Comparison of ENCODE assay signal across 11 cellular contexts in genomic region chr10:83373659-83374058, GRCh38.
DNase-seq lines count a peak whose midpoint lies in the region; ATAC-seq and TF ChIP-seq lines count a peak whose summit lies in the region.
"Had no signal": no experiment of that assay in that cellular context is flagged by ENCODE, and none has a peak within 500 bp of the region (broad histone marks: within the 10 kb centered on the region; RNA-seq: fewer than 3 reads in every experiment).

No MANE protein-coding gene starts in this region.

- intact Hi-C loops in left lung (cut with DNase I): no loop called here
- intact Hi-C loops in colonic mucosa (cut with DNase I): no loop called here
- intact Hi-C loops in activated T-helper 1 cell treated with anti-CD3 and anti-CD28 coated beads, Interleukin-12 subunit alpha, Interleukin-12 subunit beta, Interleukin-2, Interleukin-4 antibody, amounts not matched to agents 30 ng/mL and 10 ng/mL and 1 ng/mL, durations not matched to agents 14 hours and 24 hours and 36 hours (cut with micrococcal nuclease): no loop called here
- intact Hi-C loops in vagina (cut with DNase I): no loop called here

- H3K4me3 Mint-ChIP-seq in activated T-helper 1 cell treated with anti-CD3 and anti-CD28 coated beads, Interleukin-12 subunit alpha, Interleukin-12 subunit beta, Interleukin-2, Interleukin-4 antibody, amounts not matched to agents 30 ng/mL and 10 ng/mL and 1 ng/mL, durations not matched to agents 14 hours and 24 hours and 36 hours: no peak overlapping the region
- H3K4me3 Mint-ChIP-seq: CD4-positive, alpha-beta T cell; central memory CD8-positive, alpha-beta T cell had no signal

- no peaks in the 10 kb centered on the region for H3K4me1 ChIP-seq in foreskin keratinocyte
- no peaks in the 10 kb centered on the region for H3K4me1 ChIP-seq in left lung
- no peaks in the 10 kb centered on the region for H3K4me1 ChIP-seq in colonic mucosa
- no peaks in the 10 kb centered on the region for H3K4me1 ChIP-seq in vagina

- TF ChIP-seq CTCF in 22Rv1 (IDR thresholded peaks at IDR 0.05) (peak; percentile 75), foreskin keratinocyte (conservative IDR thresholded peaks at IDR 0.05) (peak; percentile 72), left lung (IDR thresholded peaks at IDR 0.05) (no peak), colonic mucosa (IDR thresholded peaks at IDR 0.05) (no peak), vagina (IDR thresholded peaks at IDR 0.05) (no peak)

- H3K27me3 Mint-ChIP-seq in activated T-helper 1 cell treated with anti-CD3 and anti-CD28 coated beads, Interleukin-12 subunit alpha, Interleukin-12 subunit beta, Interleukin-2, Interleukin-4 antibody, amounts not matched to agents 30 ng/mL and 10 ng/mL and 1 ng/mL, durations not matched to agents 14 hours and 24 hours and 36 hours (ENCODE audit: insufficient read depth): no peaks in the 10 kb centered on the region
- H3K27me3 Mint-ChIP-seq: CD4-positive, alpha-beta T cell; central memory CD8-positive, alpha-beta T cell had no signal

- H3K9me3 ChIP-seq in left lung (no peaks in the 10 kb centered on the region), colonic mucosa (no peaks in the 10 kb centered on the region), vagina (no peaks in the 10 kb centered on the region)

- TF ChIP-seq POLR2A in vagina (IDR thresholded peaks at IDR 0.05): no peak

- H3K36me3 Mint-ChIP-seq in activated T-helper 1 cell treated with anti-CD3 and anti-CD28 coated beads, Interleukin-12 subunit alpha, Interleukin-12 subunit beta, Interleukin-2, Interleukin-4 antibody, amounts not matched to agents 30 ng/mL and 10 ng/mL and 1 ng/mL, durations not matched to agents 14 hours and 24 hours and 36 hours (ENCODE audit: low read depth): no peaks in the 10 kb centered on the region

- no peaks in the 10 kb centered on the region for H3K4me1 Mint-ChIP-seq in activated T-helper 1 cell treated with anti-CD3 and anti-CD28 coated beads, Interleukin-12 subunit alpha, Interleukin-12 subunit beta, Interleukin-2, Interleukin-4 antibody, amounts not matched to agents 30 ng/mL and 10 ng/mL and 1 ng/mL, durations not matched to agents 14 hours and 24 hours and 36 hours (ENCODE audit: low read depth)
- H3K4me1 Mint-ChIP-seq: central memory CD8-positive, alpha-beta T cell had no signal

- no peak overlapping the region for H3K9ac ChIP-seq in colonic mucosa (ENCODE audit: low read depth in 2 of 2, low read length in 2 of 2)

- H3K4me3 ChIP-seq in left lung (no peak overlapping the region), colonic mucosa (no peak overlapping the region), vagina (no peak overlapping the region)
- H3K4me3 ChIP-seq: K562 had no signal

- H3K27ac ChIP-seq in 22Rv1 (no peak overlapping the region), foreskin keratinocyte (no peak overlapping the region), left lung (no peak overlapping the region), colonic mucosa (no peak overlapping the region), vagina (no peak overlapping the region)

- ATAC-seq in GM18868 (IDR thresholded peaks at IDR 0.05; ENCODE audit: unreplicated experiment) (peak; percentile 78), foreskin keratinocyte (peak; percentile 82), left lung (no peak)
- ATAC-seq: K562 had no signal

- no peak overlapping the region for H3K27ac Mint-ChIP-seq in activated T-helper 1 cell treated with anti-CD3 and anti-CD28 coated beads, Interleukin-12 subunit alpha, Interleukin-12 subunit beta, Interleukin-2, Interleukin-4 antibody, amounts not matched to agents 30 ng/mL and 10 ng/mL and 1 ng/mL, durations not matched to agents 14 hours and 24 hours and 36 hours
- H3K27ac Mint-ChIP-seq: CD4-positive, alpha-beta T cell had no signal

- DNase-seq in OCI-M1 (lab: John Stamatoyannopoulos, UW) (peak; percentile 85), foreskin keratinocyte (peak; percentile 19 to 35), left lung (no peak), colonic mucosa (no peak), vagina (ENCODE audit: extremely low spot score in 2 of 2) (no peak)
- no peak for DNase-seq in activated T-helper 1 cell treated with anti-CD3 and anti-CD28 coated beads, Interleukin-12 subunit alpha, Interleukin-12 subunit beta, Interleukin-2, Interleukin-4 antibody, amounts not matched to agents 30 ng/mL and 10 ng/mL and 1 ng/mL, durations not matched to agents 14 hours and 24 hours and 36 hours (ENCODE audit: low spot score)
- DNase-seq: CD4-positive, alpha-beta T cell had no signal

- H3K27me3 ChIP-seq in foreskin keratinocyte (no peaks in the 10 kb centered on the region), left lung (no peaks in the 10 kb centered on the region), colonic mucosa (no peaks in the 10 kb centered on the region), vagina (no peaks in the 10 kb centered on the region)

- H3K9me3 Mint-ChIP-seq in activated T-helper 1 cell treated with anti-CD3 and anti-CD28 coated beads, Interleukin-12 subunit alpha, Interleukin-12 subunit beta, Interleukin-2, Interleukin-4 antibody, amounts not matched to agents 30 ng/mL and 10 ng/mL and 1 ng/mL, durations not matched to agents 14 hours and 24 hours and 36 hours: peaks cover 11% of the 10 kb centered on the region

- H3K36me3 ChIP-seq in left lung (no peaks in the 10 kb centered on the region), colonic mucosa (no peaks in the 10 kb centered on the region), vagina (no peaks in the 10 kb centered on the region)

Comparison
In these comparisons a context has a peak if more than half of its experiments do, and no peak if none do; other contexts are left out.
1. CTCF ChIP-seq: peak in 22Rv1 (single experiment) and foreskin keratinocyte (single experiment); none in left lung (0 of 2), colonic mucosa (single experiment) and vagina (0 of 3).
2. DNase-seq: peak in OCI-M1 (single experiment) and foreskin keratinocyte (2 of 2); none in left lung (0 of 2), colonic mucosa (single experiment), activated T-helper 1 cell treated with anti-CD3 and anti-CD28 coated beads, Interleukin-12 subunit alpha, Interleukin-12 subunit beta, Interleukin-2, Interleukin-4 antibody, amounts not matched to agents 30 ng/mL and 10 ng/mL and 1 ng/mL, durations not matched to agents 14 hours and 24 hours and 36 hours (single experiment) and vagina (0 of 2).